ENCODE assay signal across 8 cellular contexts in genomic region chr1:24413350-24414163, GRCh38. TPM values are rescaled to one million over a fixed set of nuclear protein-coding genes. Genes with fewer than 3 reads are reported as not detected.
DNase-seq lines count a peak whose midpoint lies in the region; ATAC-seq, FAIRE-seq and TF ChIP-seq lines count a peak whose summit lies in the region.

A gene with protein sequence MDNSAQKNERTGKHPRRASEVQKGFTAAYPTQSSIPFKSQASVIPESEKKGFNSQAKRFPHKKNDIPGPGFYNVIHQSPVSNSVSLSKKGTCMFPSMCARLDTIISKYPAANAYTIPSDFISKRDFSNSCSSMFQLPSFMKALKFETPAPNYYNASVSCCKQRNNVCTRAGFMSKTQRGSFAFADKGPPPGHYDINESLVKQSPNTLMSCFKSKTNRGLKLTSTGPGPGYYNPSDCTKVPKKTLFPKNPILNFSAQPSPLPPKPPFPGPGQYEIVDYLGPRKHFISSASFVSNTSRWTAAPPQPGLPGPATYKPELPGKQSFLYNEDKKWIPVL (minus strand): TSS chr1:24413782. CDS start chr1:24401388, 12,394 bp downstream.

- ATAC-seq in HG02970 (IDR thresholded peaks at IDR 0.05; ENCODE audit: low FRiP score, unreplicated experiment) = no peak

- H3K4me3 ChIP-seq in GM08714 (ENCODE audit: low read length) = peak within 1 kb of the TSS; percentile 74
- peak within 1 kb of the TSS; percentile 59 to 92 for H3K4me3 ChIP-seq in stomach smooth muscle (ENCODE audit: low read length in 2 of 2)

- TF ChIP-seq CTCF in neural crest cell (conservative IDR thresholded peaks at IDR 0.05) = no peak

- H3K36me3 Mint-ChIP-seq in activated naive CD4-positive, alpha-beta T cell treated with anti-CD3 and anti-CD28 coated beads for 36 hours (ENCODE audit: low read depth) = peaks cover 10% of the 10 kb centered on the region
- H3K36me3 Mint-ChIP-seq in neural crest cell (ENCODE audit: low read depth) = no peaks in the 10 kb centered on the region

- no peaks in the 10 kb centered on the region for H3K36me3 ChIP-seq in stomach smooth muscle (ENCODE audit: control insufficient read depth in 2 of 2, insufficient read depth in 2 of 2, low read length in 2 of 2)

- H3K9ac ChIP-seq in stomach smooth muscle (ENCODE audit: low read length in 2 of 2) = peak within 1 kb of the TSS; percentile 60 to 83

- H3K9me3 Mint-ChIP-seq in activated naive CD4-positive, alpha-beta T cell treated with anti-CD3 and anti-CD28 coated beads for 36 hours = no peaks in the 10 kb centered on the region
- H3K9me3 Mint-ChIP-seq in neural crest cell = no peaks in the 10 kb centered on the region

- CTCF ChIA-PET in activated naive CD4-positive, alpha-beta T cell treated with anti-CD3 and anti-CD28 coated beads for 36 hours (lab: Charles Lee) = interaction anchor here (0.6 to 6.8 kb wide), 11 partner anchors 10 to 800 kb away, joined by 3 to 43 read pairs (median 8); partner anchors contain the start of gene RCAN3

- H3K9me3 ChIP-seq in stomach smooth muscle (ENCODE audit: control insufficient read depth in 2 of 2, low read length in 2 of 2) = no peaks in the 10 kb centered on the region

- H3K4me1 Mint-ChIP-seq in activated naive CD4-positive, alpha-beta T cell treated with anti-CD3 and anti-CD28 coated beads for 36 hours (ENCODE audit: low read depth) = peaks cover 43% of the 10 kb centered on the region
- peaks cover 29% of the 10 kb centered on the region for H3K4me1 Mint-ChIP-seq in neural crest cell

- H3K4me1 ChIP-seq in stomach smooth muscle (ENCODE audit: control insufficient read depth, insufficient read depth, low read length) = peaks cover 26% of the 10 kb centered on the region

- FAIRE-seq in frontal cortex (lab: Jason Lieb, UNC) = no peak

- H3K27ac ChIP-seq in stomach smooth muscle (ENCODE audit: low read length) = no peak within 1 kb of the TSS

- DNase-seq in LoVo (ENCODE audit: low spot score) (peak; percentile 86), SK-MEL-5 (ENCODE audit: low read depth, low spot score) (peak; percentile 90), frontal cortex (ENCODE audit: low spot score in 2 of 2) (peak; percentile 54 to 81), neural crest cell (ENCODE audit: low read depth, low spot score) (peak; percentile 73)
- peak; percentile 85 for DNase-seq in activated naive CD4-positive, alpha-beta T cell treated with anti-CD3 and anti-CD28 coated beads for 36 hours

- H3K27me3 Mint-ChIP-seq in activated naive CD4-positive, alpha-beta T cell treated with anti-CD3 and anti-CD28 coated beads for 36 hours (ENCODE audit: low read depth) = no peaks in the 10 kb centered on the region
- H3K27me3 Mint-ChIP-seq in neural crest cell (ENCODE audit: low read depth) = peaks cover 11% of the 10 kb centered on the region

- H3K4me3 Mint-ChIP-seq in activated naive CD4-positive, alpha-beta T cell treated with anti-CD3 and anti-CD28 coated beads for 36 hours = peak within 1 kb of the TSS; percentile 84
- peak within 1 kb of the TSS; percentile 93 for H3K4me3 Mint-ChIP-seq in neural crest cell

- in situ Hi-C loops in SK-MEL-5 (cut with HindIII; ENCODE audit: low pct_unique_long_range_greater_than_20kb, low sequenced_read_pairs) = no loop called here

- intact Hi-C loops in activated naive CD4-positive, alpha-beta T cell treated with anti-CD3 and anti-CD28 coated beads for 36 hours (cut with micrococcal nuclease) = loop anchor here (2.0 kb wide), 2 partner anchors 29 to 229 kb away; partner anchors contain the start of gene SRRM1

- H3K27me3 ChIP-seq in stomach smooth muscle (ENCODE audit: control insufficient read depth in 1 of 2, insufficient read depth in 2 of 2, low read length in 2 of 2) = no peaks in the 10 kb centered on the region

- H3K27ac Mint-ChIP-seq in activated naive CD4-positive, alpha-beta T cell treated with anti-CD3 and anti-CD28 coated beads for 36 hours = peak within 1 kb of the TSS; percentile 78
- H3K27ac Mint-ChIP-seq in neural crest cell (ENCODE audit: unreplicated experiment) = peak within 1 kb of the TSS; percentile 13

RNA-seq across cellular contexts. Expression of the gene that starts here (rescaled TPM):
- total RNA-seq in SK-MEL-5 (2014; rRNA removed; shearing (Covaris generic)) = 5.5 and 8.3 TPM in 2 replicates
- 7.8 and 9.2 TPM in 2 replicates for polyA plus RNA-seq in SK-MEL-5 (2015; cell fraction: cytosol; rRNA removed)
- polyA plus RNA-seq in SK-MEL-5 (2015; cell fraction: nucleus; rRNA removed) = 2.5 and 7.4 TPM in 2 replicates
- total RNA-seq in activated naive CD4-positive, alpha-beta T cell treated with anti-CD3 and anti-CD28 coated beads for 36 hours = 1 to 10 TPM; 7.4 to 8.9 TPM
- total RNA-seq in frontal cortex (2.9 TPM), neural crest cell (6.6 and 7.7 TPM in 2 replicates)
